Comparison of ENCODE assay signal across 27 cellular contexts in the genomic region with DNA sequence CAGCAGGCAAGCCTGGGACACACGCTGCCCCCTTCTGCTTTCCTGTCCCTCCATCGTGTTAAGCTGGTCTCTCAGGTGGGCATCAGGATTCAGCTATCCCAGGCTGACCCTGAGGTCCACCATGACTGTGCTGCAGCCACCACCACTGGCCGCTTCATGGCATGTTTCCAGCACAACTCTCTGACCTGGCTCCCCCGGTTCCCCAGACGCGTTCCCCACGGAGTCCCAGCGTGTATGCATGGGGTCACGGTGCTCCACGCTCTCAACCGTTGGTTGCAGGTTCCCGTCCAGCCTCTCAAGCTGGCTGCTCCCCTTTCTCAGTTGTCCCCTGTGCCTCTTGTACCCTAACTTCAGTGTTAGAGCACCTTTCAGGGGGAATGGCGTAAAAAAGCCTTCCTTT.
"Had no signal": no experiment of that assay in that cellular context is flagged by ENCODE, and none has a peak within 500 bp of the region (broad histone marks: within the 10 kb centered on the region; RNA-seq: fewer than 3 reads in every experiment).

No MANE protein-coding gene starts in this region.

- H3K9me3 ChIP-seq: adrenal gland, body of pancreas, mucosa of descending colon, right atrium auricular region, thoracic aorta, vagina had no signal

- H3K27me3 Mint-ChIP-seq: activated naive CD8-positive, alpha-beta T cell treated with anti-CD3 and anti-CD28 coated beads for 36 hours; effector memory CD8-positive, alpha-beta T cell; stimulated activated naive CD8-positive, alpha-beta T cell treated with anti-CD3 and anti-CD28 coated beads, Interleukin-15, Interleukin-2, amounts not matched to agents 100 ng/mL and 50 ng/mL, for 24 hours; type B pancreatic cell had no signal

- H3K36me3 ChIP-seq: adrenal gland, right atrium auricular region, thoracic aorta, vagina had no signal

- DNase-seq: activated CD4-positive, alpha-beta T cell treated with anti-CD3 and anti-CD28 coated beads for 4 hours; activated CD4-positive, alpha-beta T cell treated with anti-CD3 and anti-CD28 coated beads, Interleukin-2, amount 50 U/mL, for 4 hours; activated effector memory CD4-positive, alpha-beta T cell treated with anti-CD3 and anti-CD28 coated beads, Interleukin-2, amount 50 U/mL, for 16 hours; activated naive CD4-positive, alpha-beta T cell treated with anti-CD3 and anti-CD28 coated beads for 36 hours; activated naive CD8-positive, alpha-beta T cell treated with anti-CD3 and anti-CD28 coated beads for 36 hours; adrenal gland; body of pancreas; cortex of kidney; effector memory CD8-positive, alpha-beta T cell; hippocampal formation; left cardiac atrium; left ventricle myocardium superior; mucosa of descending colon; stimulated activated CD4-positive, alpha-beta T cell treated with anti-CD3 and anti-CD28 coated beads, Interleukin-12 subunit alpha, Interleukin-12 subunit beta, amount 100 ng/mL, for 4 hours; stimulated activated CD4-positive, alpha-beta T cell treated with anti-CD3 and anti-CD28 coated beads, Interleukin-4, amount 100 ng/mL, for 1 hour; T-helper 9 cell had no signal

- ATAC-seq: body of pancreas; effector memory CD8-positive, alpha-beta T cell; left cardiac atrium; left ventricle myocardium superior; mucosa of descending colon had no signal

- FAIRE-seq: keratinocyte, TTC549 had no signal

- H3K27ac ChIP-seq: adrenal gland, body of pancreas, right atrium auricular region, thoracic aorta, vagina, VCaP had no signal

- H3K27ac Mint-ChIP-seq: activated naive CD4-positive, alpha-beta T cell treated with anti-CD3 and anti-CD28 coated beads for 36 hours; activated naive CD8-positive, alpha-beta T cell treated with anti-CD3 and anti-CD28 coated beads for 36 hours; activated T-helper 1 cell treated with anti-CD3 and anti-CD28 coated beads, Interleukin-12 subunit alpha, Interleukin-12 subunit beta, Interleukin-2, Interleukin-4 antibody, amounts not matched to agents 30 ng/mL and 10 ng/mL and 1 ng/mL, durations not matched to agents 14 hours and 24 hours and 36 hours; stimulated activated naive CD8-positive, alpha-beta T cell treated with anti-CD3 and anti-CD28 coated beads, Interleukin-15, Interleukin-2, amounts not matched to agents 100 ng/mL and 50 ng/mL, for 24 hours; T-helper 1 cell treated with Interleukin-12 subunit alpha and Interleukin-12 subunit beta and Interleukin-4 antibody, amounts not matched to agents 30 μg/mL and 1 μg/mL, for 36 hours; type B pancreatic cell had no signal

- H3K4me3 ChIP-seq: adrenal gland, body of pancreas, mucosa of descending colon, right atrium auricular region, thoracic aorta, vagina had no signal

- H3K9me3 Mint-ChIP-seq: activated T-helper 1 cell treated with anti-CD3 and anti-CD28 coated beads, Interleukin-12 subunit alpha, Interleukin-12 subunit beta, Interleukin-2, Interleukin-4 antibody, amounts not matched to agents 30 ng/mL and 10 ng/mL and 1 ng/mL, durations not matched to agents 14 hours and 24 hours and 36 hours; effector memory CD8-positive, alpha-beta T cell; neural crest cell; T-helper 1 cell treated with Interleukin-12 subunit alpha and Interleukin-12 subunit beta and Interleukin-4 antibody, amounts not matched to agents 30 μg/mL and 1 μg/mL, for 36 hours; type B pancreatic cell had no signal

- H3K27me3 ChIP-seq: adrenal gland, body of pancreas, right atrium auricular region, vagina had no signal

- H3K4me3 Mint-ChIP-seq: activated naive CD4-positive, alpha-beta T cell treated with anti-CD3 and anti-CD28 coated beads for 36 hours; activated naive CD8-positive, alpha-beta T cell treated with anti-CD3 and anti-CD28 coated beads for 36 hours; activated T-helper 1 cell treated with anti-CD3 and anti-CD28 coated beads, Interleukin-12 subunit alpha, Interleukin-12 subunit beta, Interleukin-2, Interleukin-4 antibody, amounts not matched to agents 30 ng/mL and 10 ng/mL and 1 ng/mL, durations not matched to agents 14 hours and 24 hours and 36 hours; effector memory CD8-positive, alpha-beta T cell; neural crest cell; stimulated activated naive CD8-positive, alpha-beta T cell treated with anti-CD3 and anti-CD28 coated beads, Interleukin-15, Interleukin-2, amounts not matched to agents 100 ng/mL and 50 ng/mL, for 24 hours; T-helper 1 cell treated with Interleukin-12 subunit alpha and Interleukin-12 subunit beta and Interleukin-4 antibody, amounts not matched to agents 30 μg/mL and 1 μg/mL, for 36 hours; type B pancreatic cell had no signal
